14 cellular contexts compared by ENCODE assay signal in genomic region chr2:140714586-140714985, GRCh38.
DNase-seq lines count a peak whose midpoint lies in the region.
"Had no signal": no experiment of that assay in that cellular context is flagged by ENCODE, and none has a peak within 500 bp of the region (broad histone marks: within the 10 kb centered on the region; RNA-seq: fewer than 3 reads in every experiment).

No MANE protein-coding gene starts in this region.

- H3K4me2 ChIP-seq in mesenchymal stem cell (ENCODE audit: low read length, poor library complexity, severe bottlenecking) = no peak overlapping the region
- H3K4me2 ChIP-seq: A549 had no signal

- H2BK120ac ChIP-seq in mesenchymal stem cell (ENCODE audit: low read depth, low read length) = no peak overlapping the region

- WGBS in mesenchymal stem cell = 69% methylated on average over 2 of the region's 3 CpGs

- no peak overlapping the region for H2AFZ ChIP-seq in mesenchymal stem cell (ENCODE audit: low read depth, low read length)

- H3K18ac ChIP-seq in mesenchymal stem cell (ENCODE audit: low read depth in 1 of 2, low read length in 2 of 2) = no peak overlapping the region

- H3K14ac ChIP-seq in mesenchymal stem cell (ENCODE audit: low read length in 2 of 2) = no peak overlapping the region

- H3K4me3 ChIP-seq in mesenchymal stem cell (ENCODE audit: insufficient read depth in 1 of 2, low read depth in 1 of 2, low read length in 2 of 2) = no peak overlapping the region
- H3K4me3 ChIP-seq: A549 had no signal

- no peak overlapping the region for H3K27ac ChIP-seq in mesenchymal stem cell (ENCODE audit: low read length, poor library complexity, severe bottlenecking)
- H3K27ac ChIP-seq: A549, C4-2B had no signal

- no peak overlapping the region for H3K4ac ChIP-seq in mesenchymal stem cell (ENCODE audit: low read depth in 1 of 2, low read length in 2 of 2)

- no peak overlapping the region for H2BK15ac ChIP-seq in mesenchymal stem cell (ENCODE audit: low read depth, poor library complexity, severe bottlenecking)

- no peak overlapping the region for H2BK12ac ChIP-seq in mesenchymal stem cell (ENCODE audit: low read length in 2 of 2)

- H3K27me3 ChIP-seq in mesenchymal stem cell (ENCODE audit: control insufficient read depth in 1 of 2, insufficient read depth in 1 of 2, low read length in 2 of 2) = no peaks in the 10 kb centered on the region
- H3K27me3 ChIP-seq: BE2C had no signal

- H3K4me1 ChIP-seq in mesenchymal stem cell (ENCODE audit: control insufficient read depth, insufficient read depth, low read depth, low read length) = no peaks in the 10 kb centered on the region
- H3K4me1 ChIP-seq: A549, BE2C had no signal

- H3K9ac ChIP-seq in mesenchymal stem cell (ENCODE audit: low read length) = no peak overlapping the region

- H3K9me3 ChIP-seq in mesenchymal stem cell (ENCODE audit: control insufficient read depth, low read length) = no peaks in the 10 kb centered on the region
- H3K9me3 ChIP-seq: A549, BE2C had no signal

- H3K23ac ChIP-seq in mesenchymal stem cell (ENCODE audit: low read length in 2 of 2) = no peak overlapping the region

- no peak overlapping the region for H4K8ac ChIP-seq in mesenchymal stem cell (ENCODE audit: low read length)

- DNase-seq in NCI-H69 (lab: John Stamatoyannopoulos, UW) (peak; percentile 24), fibroblast of gingiva (ENCODE audit: low read depth) (peak; percentile 55), mesenchymal stem cell (peak; percentile 25), SHP77 treated with DMSO at 0.1 percent for 48 hours (lab: John Stamatoyannopoulos, UW) (no peak), D341Med (ENCODE audit: low spot score) (no peak)
- no peak for DNase-seq in activated CD4-positive, CD25-positive, alpha-beta regulatory T cell (lab: John Stamatoyannopoulos, UW)
- DNase-seq: BE2C; CD4-positive, alpha-beta memory T cell; DMS153; DMS79 treated with DMSO at 0.1 percent for 48 hours; EL; GDM1 had no signal

- H3K79me1 ChIP-seq in mesenchymal stem cell (replicated peaks; ENCODE audit: low read length, poor library complexity, severe bottlenecking) = no peaks in the 10 kb centered on the region

- no peaks in the 10 kb centered on the region for H3K36me3 ChIP-seq in mesenchymal stem cell (ENCODE audit: control insufficient read depth in 1 of 2, insufficient read depth in 2 of 2, low read depth in 1 of 2, low read length in 2 of 2)
- H3K36me3 ChIP-seq: BE2C had no signal

- H2BK5ac ChIP-seq in mesenchymal stem cell (ENCODE audit: low read depth, low read length, poor library complexity, severe bottlenecking) = no peak overlapping the region

- H4K91ac ChIP-seq in mesenchymal stem cell (ENCODE audit: low read length) = no peak overlapping the region

- H2AK5ac ChIP-seq in mesenchymal stem cell (ENCODE audit: low read length, severe bottlenecking) = no peak overlapping the region

Comparison
In these comparisons a context has a peak if more than half of its experiments do, and no peak if none do; other contexts are left out.
1. DNase-seq: peak in NCI-H69 (single experiment), fibroblast of gingiva (single experiment) and mesenchymal stem cell (single experiment); none in SHP77 treated with DMSO at 0.1 percent for 48 hours (single experiment), D341Med (single experiment) and activated CD4-positive, CD25-positive, alpha-beta regulatory T cell (0 of 4).